Comparison of ENCODE assay signal across 17 cellular contexts in genomic region chr15:56716334-56716733, GRCh38. TPM values are rescaled to one million over a fixed set of nuclear protein-coding genes. Genes with fewer than 3 reads are reported as not detected.
A peak's percentile ranks its signal among the peaks of the same experiment; 100 is the strongest.
DNase-seq lines count a peak whose midpoint lies in the region; ATAC-seq lines count a peak whose summit lies in the region.
"Had no signal": no experiment of that assay in that cellular context is flagged by ENCODE, and none has a peak within 500 bp of the region (broad histone marks: within the 10 kb centered on the region; RNA-seq: fewer than 3 reads in every experiment).

No MANE protein-coding gene starts in this region.

- no peaks in the 10 kb centered on the region for H3K27me3 Mint-ChIP-seq in activated T-helper 17 cell treated with anti-CD3 and anti-CD28 coated beads, Interleukin-2, amount 50 U/mL, for 72 hours
- H3K27me3 Mint-ChIP-seq in memory B cell = no peaks in the 10 kb centered on the region
- H3K27me3 Mint-ChIP-seq: CD4-positive, alpha-beta memory T cell had no signal

- H2AFZ ChIP-seq in Karpas-422 (ENCODE audit: low read length) = no peak overlapping the region
- H2AFZ ChIP-seq: GM23248 had no signal

- no peaks in the 10 kb centered on the region for H3K36me3 Mint-ChIP-seq in activated T-helper 17 cell treated with anti-CD3 and anti-CD28 coated beads, Interleukin-2, amount 50 U/mL, for 72 hours (ENCODE audit: low read depth)
- H3K36me3 Mint-ChIP-seq in memory B cell = peaks cover 2% of the 10 kb centered on the region

- H3K9me2 ChIP-seq in Karpas-422 (replicated peaks; ENCODE audit: insufficient read depth, low read length) = no peaks in the 10 kb centered on the region

- no peaks in the 10 kb centered on the region for H4K20me1 ChIP-seq in Karpas-422 (ENCODE audit: insufficient read depth, low read depth, low read length)

- no peak for DNase-seq in Karpas-422
- DNase-seq in memory B cell (ENCODE audit: low spot score in 2 of 2) = no peak
- DNase-seq in H7 = no peak
- DNase-seq: C1 segment of cervical spinal cord; Calu3; CD4-positive, alpha-beta memory T cell; COR-L47; DMS53; DMS79 treated with DMSO at 0.1 percent for 48 hours; GDM1; GM23248; H9 had no signal

- no peaks in the 10 kb centered on the region for H3K27me3 ChIP-seq in Karpas-422 (ENCODE audit: low read length)
- H3K27me3 ChIP-seq in H7 (ENCODE audit: control insufficient read depth, insufficient read depth, low read length) = no peaks in the 10 kb centered on the region

- H3K79me2 ChIP-seq in Karpas-422 (ENCODE audit: low read length) = peaks cover 94% of the 10 kb centered on the region

- H3K4me1 ChIP-seq in Karpas-422 (ENCODE audit: low read length) = peaks cover 72% of the 10 kb centered on the region

- H3K9me3 ChIP-seq in Karpas-422 (ENCODE audit: low read length) = no peaks in the 10 kb centered on the region

- H3K9me3 Mint-ChIP-seq in activated T-helper 17 cell treated with anti-CD3 and anti-CD28 coated beads, Interleukin-2, amount 50 U/mL, for 72 hours = no peaks in the 10 kb centered on the region
- no peaks in the 10 kb centered on the region for H3K9me3 Mint-ChIP-seq in memory B cell
- H3K9me3 Mint-ChIP-seq: CD4-positive, alpha-beta memory T cell; H9 had no signal

- ATAC-seq in activated T-helper 17 cell treated with anti-CD3 and anti-CD28 coated beads, Interleukin-2, amount 50 U/mL, for 72 hours (replicated peaks) = no peak
- ATAC-seq in memory B cell (ENCODE audit: low read depth) = no peak
- ATAC-seq in GM18502 (IDR thresholded peaks at IDR 0.05; ENCODE audit: poor library complexity, unreplicated experiment) = no peak
- ATAC-seq in GM18909 (IDR thresholded peaks at IDR 0.05; ENCODE audit: poor library complexity, unreplicated experiment) = no peak
- ATAC-seq: GM12878, HCT116 had no signal

- peak overlapping the region; percentile 49 for H3K4me2 ChIP-seq in Karpas-422 (ENCODE audit: low read depth, low read length, poor library complexity, severe bottlenecking)

- H3K27ac Mint-ChIP-seq in activated T-helper 17 cell treated with anti-CD3 and anti-CD28 coated beads, Interleukin-2, amount 50 U/mL, for 72 hours = peak overlapping the region; percentile 23
- peak overlapping the region; percentile 1 for H3K27ac Mint-ChIP-seq in memory B cell
- H3K27ac Mint-ChIP-seq: H9 had no signal

- peak overlapping the region; percentile 79 for H3K27ac ChIP-seq in Karpas-422 (ENCODE audit: low read length)
- H3K27ac ChIP-seq: GM23248 had no signal

- no peak overlapping the region for H3K4me3 ChIP-seq in Karpas-422 (ENCODE audit: low read length)
- H3K4me3 ChIP-seq in H7 (ENCODE audit: insufficient read depth, low read depth, low read length) = no peak overlapping the region
- H3K4me3 ChIP-seq: GM12878, GM23248 had no signal

- H3K4me3 Mint-ChIP-seq in activated T-helper 17 cell treated with anti-CD3 and anti-CD28 coated beads, Interleukin-2, amount 50 U/mL, for 72 hours = no peak overlapping the region
- H3K4me3 Mint-ChIP-seq in memory B cell = no peak overlapping the region
- H3K4me3 Mint-ChIP-seq: CD4-positive, alpha-beta memory T cell; H9 had no signal

- H3K4me1 Mint-ChIP-seq in activated T-helper 17 cell treated with anti-CD3 and anti-CD28 coated beads, Interleukin-2, amount 50 U/mL, for 72 hours = peaks cover 11% of the 10 kb centered on the region
- peaks cover 36% of the 10 kb centered on the region for H3K4me1 Mint-ChIP-seq in memory B cell

- no peak overlapping the region for H3K9ac ChIP-seq in Karpas-422 (ENCODE audit: low read length)
- H3K9ac ChIP-seq: GM23248 had no signal

- peaks cover 12% of the 10 kb centered on the region; the same call in 1 of the 2 replicates for H3K36me3 ChIP-seq in Karpas-422 (ENCODE audit: insufficient read depth, low read length)
- no peaks in the 10 kb centered on the region for H3K36me3 ChIP-seq in H7 (replicated peaks; ENCODE audit: control insufficient read depth, insufficient read depth, low read length)

RNA-seq across cellular contexts. Expression of gene ZNF280D, which starts 17.0 kb away (rescaled TPM):
- 12.0 and 48.0 TPM in 2 replicates for total RNA-seq in Karpas-422 (2014; rRNA removed; shearing (Covaris generic); ENCODE audit: low replicate concordance)
- total RNA-seq in activated T-helper 17 cell treated with anti-CD3 and anti-CD28 coated beads, Interleukin-2, amount 50 U/mL, for 72 hours = 10 to 100 TPM; 16.3 to 18.4 TPM
- total RNA-seq in H7 (2014; rRNA removed; shearing (Covaris generic)) = 12.0 and 17.0 TPM in 2 replicates
